ENCODE assay signal across 12 cellular contexts in the genomic region with DNA sequence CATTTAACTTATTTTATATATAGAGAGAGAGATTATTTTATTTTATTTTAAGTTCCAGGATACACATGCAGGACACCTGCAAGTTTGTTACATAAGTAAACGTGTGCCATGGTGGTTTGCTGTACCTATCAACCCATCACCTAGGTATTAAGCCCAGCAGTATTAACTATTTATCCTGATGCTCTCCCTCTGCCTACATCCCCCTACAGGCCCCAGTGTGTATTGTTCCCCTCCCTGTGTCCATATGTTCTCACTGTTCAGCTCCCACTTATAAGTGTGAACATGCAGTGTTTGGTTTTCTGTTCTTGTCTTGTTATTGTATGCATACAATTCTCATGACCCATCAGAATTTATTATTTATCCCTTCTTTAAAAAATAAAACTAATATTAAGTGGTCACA. TPM values are rescaled to one million over a fixed set of nuclear protein-coding genes. Genes with fewer than 3 reads are reported as not detected.
DNase-seq lines count a peak whose midpoint lies in the region; ATAC-seq and TF ChIP-seq lines count a peak whose summit lies in the region.
"Had no signal": no experiment of that assay in that cellular context is flagged by ENCODE, and none has a peak within 500 bp of the region (broad histone marks: within the 10 kb centered on the region; RNA-seq: fewer than 3 reads in every experiment).

No MANE protein-coding gene starts in this region.

- no peaks in the 10 kb centered on the region for H3K36me3 Mint-ChIP-seq in chondrocyte (ENCODE audit: low read depth)

- peak; percentile 22 for TF ChIP-seq CTCF in chondrocyte (IDR thresholded peaks at IDR 0.05)

- peak; percentile 14 for DNase-seq in DMS53 treated with DMSO at 0.1 percent for 48 hours (lab: John Stamatoyannopoulos, UW; ENCODE audit: unreplicated experiment)
- no peak for DNase-seq in chondrocyte (ENCODE audit: low spot score)
- no peak for DNase-seq in middle frontal gyrus (ENCODE audit: extremely low spot score, low spot score)
- DNase-seq in SKM-1 (lab: John Stamatoyannopoulos, UW; ENCODE audit: unreplicated experiment) = no peak
- DNase-seq: adrenal gland, left ventricle myocardium superior, NCI-H226, ovary had no signal

- no peaks in the 10 kb centered on the region for H3K4me1 Mint-ChIP-seq in chondrocyte (ENCODE audit: low read depth)

- H3K27me3 Mint-ChIP-seq in chondrocyte (ENCODE audit: low read depth) = peaks cover 3% of the 10 kb centered on the region

- no peak overlapping the region for H3K4me3 Mint-ChIP-seq in chondrocyte (ENCODE audit: unreplicated experiment)

- no peak overlapping the region for H3K27ac Mint-ChIP-seq in chondrocyte (ENCODE audit: unreplicated experiment)

- ATAC-seq in GM21367 (IDR thresholded peaks at IDR 0.05; ENCODE audit: unreplicated experiment) = peak; percentile 68
- peak; percentile 60 for ATAC-seq in HG03378 (IDR thresholded peaks at IDR 0.05; ENCODE audit: unreplicated experiment)
- ATAC-seq in GM19452 (IDR thresholded peaks at IDR 0.05; ENCODE audit: unreplicated experiment) = no peak
- no peak for ATAC-seq in activated CD4-positive, CD25-positive, alpha-beta regulatory T cell treated with anti-CD3 and anti-CD28 coated beads, Interleukin-2, amount 50 U/mL, for 24 hours
- ATAC-seq: left ventricle myocardium superior had no signal

- H3K9me3 Mint-ChIP-seq in chondrocyte (ENCODE audit: low read depth) = no peaks in the 10 kb centered on the region

RNA-seq across cellular contexts. Expression of gene FKBP1C, which starts 34.6 kb away (rescaled TPM):
- total RNA-seq in chondrocyte = 0.44 to 0.82 TPM (median 0.75 TPM) in 3 replicates

Comparison
In these comparisons a context has a peak if more than half of its experiments do, and no peak if none do; other contexts are left out.
1. ATAC-seq: peak in GM21367 (single experiment) and HG03378 (single experiment); none in GM19452 (single experiment) and activated CD4-positive, CD25-positive, alpha-beta regulatory T cell treated with anti-CD3 and anti-CD28 coated beads, Interleukin-2, amount 50 U/mL, for 24 hours (0 of 2).